33 cellular contexts compared by ENCODE assay signal in genomic region chr14:76272774-76273173, GRCh38.
"Had no signal": no experiment of that assay in that cellular context is flagged by ENCODE, and none has a peak within 500 bp of the region (broad histone marks: within the 10 kb centered on the region; RNA-seq: fewer than 3 reads in every experiment).

No MANE protein-coding gene starts in this region.

- ATAC-seq: activated CD4-positive, CD25-positive, alpha-beta regulatory T cell treated with anti-CD3 and anti-CD28 coated beads, Interleukin-2, amount 50 U/mL, for 24 hours; activated CD8-positive, alpha-beta T cell treated with anti-CD3 and anti-CD28 coated beads for 36 hours; activated naive CD4-positive, alpha-beta T cell treated with anti-CD3 and anti-CD28 coated beads, Interleukin-2, amount 50 U/mL, for 72 hours; esophagus mucosa; gastroesophageal sphincter; T-helper 17 cell had no signal

- H3K4me3 ChIP-seq: ascending aorta, breast epithelium, cardiac muscle cell, colonic mucosa, dorsolateral prefrontal cortex, gastroesophageal sphincter had no signal

- H3K4me1 ChIP-seq: ascending aorta, breast epithelium, colonic mucosa, gastroesophageal sphincter had no signal

- H3K4me1 Mint-ChIP-seq: activated B cell treated with CpG ODN at 0.5 μM for 24 hours; activated naive CD8-positive, alpha-beta T cell treated with anti-CD3 and anti-CD28 coated beads, Interleukin-2, amount 10 ng/mL, durations not matched to agents 7 days and 5 days; T-helper 17 cell had no signal

- H3K27ac Mint-ChIP-seq: activated B cell treated with CpG ODN at 0.5 μM for 24 hours; activated CD8-positive, alpha-beta T cell treated with anti-CD3 and anti-CD28 coated beads for 36 hours; activated naive CD4-positive, alpha-beta T cell treated with anti-CD3 and anti-CD28 coated beads for 36 hours; activated naive CD8-positive, alpha-beta T cell treated with anti-CD3 and anti-CD28 coated beads, Interleukin-2, amount 10 ng/mL, durations not matched to agents 7 days and 5 days; activated T-helper 1 cell treated with anti-CD3 and anti-CD28 coated beads, Interleukin-12 subunit alpha, Interleukin-12 subunit beta, Interleukin-2, Interleukin-4 antibody, amounts not matched to agents 30 ng/mL and 10 ng/mL and 1 ng/mL, durations not matched to agents 14 hours and 24 hours and 36 hours; activated T-helper 2 cell treated with anti-CD3 and anti-CD28 coated beads, Interferon-gamma antibody, Interleukin-2, Interleukin-4, amounts not matched to agents 10 μg/mL and 5 μg/mL and 100 μg/mL, durations not matched to agents 14 hours and 24 hours and 36 hours; endodermal cell; T-helper 17 cell; T-helper 2 cell treated with Interferon-gamma antibody and Interleukin-4, amounts not matched to agents 5 μg/mL and 100 μg/mL, for 36 hours had no signal

- H3K36me3 ChIP-seq: ascending aorta, breast epithelium, cardiac muscle cell, colonic mucosa, gastroesophageal sphincter, WERI-Rb-1 had no signal

- H3K27me3 ChIP-seq: ascending aorta, cardiac muscle cell, colonic mucosa, gastroesophageal sphincter had no signal

- H3K36me3 Mint-ChIP-seq: activated naive CD4-positive, alpha-beta T cell treated with anti-CD3 and anti-CD28 coated beads, Interleukin-2, amount 50 U/mL, for 72 hours; activated naive CD8-positive, alpha-beta T cell treated with anti-CD3 and anti-CD28 coated beads, Interleukin-2, amount 10 ng/mL, durations not matched to agents 7 days and 5 days; brain had no signal

- H3K9me3 ChIP-seq: ascending aorta, breast epithelium, colonic mucosa, gastroesophageal sphincter had no signal

- H3K27ac ChIP-seq: ascending aorta, breast epithelium, cardiac muscle cell, colonic mucosa, dorsolateral prefrontal cortex, gastroesophageal sphincter, WERI-Rb-1 had no signal

- H3K4me3 Mint-ChIP-seq: activated B cell treated with CpG ODN at 0.5 μM for 24 hours; activated CD8-positive, alpha-beta T cell treated with anti-CD3 and anti-CD28 coated beads for 36 hours; activated naive CD4-positive, alpha-beta T cell treated with anti-CD3 and anti-CD28 coated beads for 36 hours; activated naive CD8-positive, alpha-beta T cell treated with anti-CD3 and anti-CD28 coated beads, Interleukin-2, amount 10 ng/mL, durations not matched to agents 7 days and 5 days; activated T-helper 1 cell treated with anti-CD3 and anti-CD28 coated beads, Interleukin-12 subunit alpha, Interleukin-12 subunit beta, Interleukin-2, Interleukin-4 antibody, amounts not matched to agents 30 ng/mL and 10 ng/mL and 1 ng/mL, durations not matched to agents 14 hours and 24 hours and 36 hours; brain; endodermal cell; T-helper 17 cell; T-helper 2 cell treated with Interferon-gamma antibody and Interleukin-4, amounts not matched to agents 5 μg/mL and 100 μg/mL, for 36 hours had no signal

- DNase-seq: activated B cell treated with CpG ODN at 0.5 μM for 24 hours; activated CD4-positive, alpha-beta T cell treated with anti-CD3 and anti-CD28 coated beads for 48 hours; activated CD4-positive, alpha-beta T cell treated with anti-CD3 and anti-CD28 coated beads, Interleukin-2, amount 50 U/mL, for 1 hour; activated CD4-positive, alpha-beta T cell treated with anti-CD3 and anti-CD28 coated beads, Interleukin-2, amount 50 U/mL, for 48 hours; activated CD8-positive, alpha-beta memory T cell treated with anti-CD3 and anti-CD28 coated beads for 24 hours; activated CD8-positive, alpha-beta T cell treated with anti-CD3 and anti-CD28 coated beads for 36 hours; activated effector memory CD4-positive, alpha-beta T cell treated with anti-CD3 and anti-CD28 coated beads, Interleukin-2, amount 50 U/mL, for 16 hours; activated naive CD4-positive, alpha-beta T cell treated with anti-CD3 and anti-CD28 coated beads for 36 hours; activated naive CD8-positive, alpha-beta T cell treated with anti-CD3 and anti-CD28 coated beads, Interleukin-2, amount 10 ng/mL, durations not matched to agents 7 days and 5 days; activated T-cell treated with anti-CD3 and anti-CD28 coated beads, Interleukin-2, amount 50 U/mL, for 1 hour; activated T-cell treated with anti-CD3 and anti-CD28 coated beads, Interleukin-2, amount 50 U/mL, for 48 hours; central memory CD4-positive, alpha-beta T cell; cerebellar nuclear complex; colonic mucosa; dorsolateral prefrontal cortex; effector memory CD4-positive, alpha-beta T cell; foreskin melanocyte; T-helper 1 cell; T-helper 17 cell; T1000; WERI-Rb-1 had no signal

- H3K9me3 Mint-ChIP-seq: activated B cell treated with CpG ODN at 0.5 μM for 24 hours; activated CD8-positive, alpha-beta T cell treated with anti-CD3 and anti-CD28 coated beads for 36 hours; activated naive CD4-positive, alpha-beta T cell treated with anti-CD3 and anti-CD28 coated beads for 36 hours; activated naive CD4-positive, alpha-beta T cell treated with anti-CD3 and anti-CD28 coated beads, Interleukin-2, amount 50 U/mL, for 72 hours; activated naive CD8-positive, alpha-beta T cell treated with anti-CD3 and anti-CD28 coated beads, Interleukin-2, amount 10 ng/mL, durations not matched to agents 7 days and 5 days; activated T-helper 1 cell treated with anti-CD3 and anti-CD28 coated beads, Interleukin-12 subunit alpha, Interleukin-12 subunit beta, Interleukin-2, Interleukin-4 antibody, amounts not matched to agents 30 ng/mL and 10 ng/mL and 1 ng/mL, durations not matched to agents 14 hours and 24 hours and 36 hours; activated T-helper 2 cell treated with anti-CD3 and anti-CD28 coated beads, Interferon-gamma antibody, Interleukin-2, Interleukin-4, amounts not matched to agents 10 μg/mL and 5 μg/mL and 100 μg/mL, durations not matched to agents 14 hours and 24 hours and 36 hours; brain; endodermal cell; T-helper 2 cell treated with Interferon-gamma antibody and Interleukin-4, amounts not matched to agents 5 μg/mL and 100 μg/mL, for 36 hours had no signal
